Comparison of ENCODE assay signal across 21 cellular contexts in the genomic region with DNA sequence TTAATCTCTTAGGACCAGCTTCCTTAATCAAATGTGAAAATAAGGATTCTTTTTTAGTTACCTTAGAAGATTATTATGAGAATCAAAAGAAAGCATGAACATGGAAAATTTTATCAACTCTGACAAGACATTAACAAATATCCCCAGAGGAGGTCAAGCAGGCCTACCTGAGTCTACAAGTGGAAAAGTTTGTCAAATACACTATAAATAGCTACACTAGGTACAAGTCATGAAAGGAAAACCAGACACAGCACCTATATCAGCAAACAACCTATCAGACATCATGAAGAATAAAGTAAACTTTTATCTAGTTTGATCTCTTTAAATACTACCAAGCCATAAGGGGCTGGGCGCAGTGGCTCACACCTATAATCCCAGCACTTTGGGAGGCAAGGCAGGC.
A peak's percentile ranks its signal among the peaks of the same experiment; 100 is the strongest.
DNase-seq lines count a peak whose midpoint lies in the region; TF ChIP-seq lines count a peak whose summit lies in the region.
"Had no signal": no experiment of that assay in that cellular context is flagged by ENCODE, and none has a peak within 500 bp of the region (broad histone marks: within the 10 kb centered on the region; RNA-seq: fewer than 3 reads in every experiment).

No MANE protein-coding gene starts in this region.

- dilution Hi-C loops in mammary epithelial cell (cut with HindIII; ENCODE audit: low sequenced_read_pairs) = no loop called here

- H3K79me2 ChIP-seq in mammary epithelial cell (ENCODE audit: insufficient read depth, low read length) = no peaks in the 10 kb centered on the region

- H3K4me1 ChIP-seq in mammary epithelial cell (ENCODE audit: insufficient read depth, low read length) (no peaks in the 10 kb centered on the region), endodermal cell (ENCODE audit: control insufficient read depth, insufficient read depth, low read length) (no peaks in the 10 kb centered on the region)
- H3K4me1 ChIP-seq: A549, BE2C, HAP-1 had no signal

- in situ Hi-C loops in mammary epithelial cell (cut with MboI; ENCODE audit: low sequenced_read_pairs in 2 of 2) = loop anchor here in 1 of 2 donors (10.0 kb wide), 1 partner anchor 118 kb away; no protein-coding TSS in a partner anchor

- no peaks in the 10 kb centered on the region for H3K27me3 Mint-ChIP-seq in MCF 10A (ENCODE audit: insufficient read depth, unreplicated experiment)
- no peaks in the 10 kb centered on the region for H3K27me3 Mint-ChIP-seq in mesothelial cell of epicardium (ENCODE audit: low read depth)
- no peaks in the 10 kb centered on the region for H3K27me3 Mint-ChIP-seq in progenitor cell of endocrine pancreas
- no peaks in the 10 kb centered on the region for H3K27me3 Mint-ChIP-seq in endodermal cell (ENCODE audit: insufficient read depth)
- H3K27me3 Mint-ChIP-seq: CD4-positive, alpha-beta T cell; CD8-positive, alpha-beta memory T cell had no signal

- H4K20me1 ChIP-seq in mammary epithelial cell (ENCODE audit: insufficient read depth, low read length) = no peaks in the 10 kb centered on the region
- H4K20me1 ChIP-seq: BLaER1 treated with 17β-estradiol and CSF1 and Interleukin-3, amounts not matched to agents 10 nM and 100 nM had no signal

- BruUV-seq in MCF 10A (replicated peaks; lab: Mats Ljungman, UMichigan) = no TSS peak
- BruUV-seq in mammary epithelial cell (replicated peaks; lab: Mats Ljungman, UMichigan) = no TSS peak

- H3K4me3 Mint-ChIP-seq in MCF 10A (ENCODE audit: unreplicated experiment) = no peak overlapping the region
- H3K4me3 Mint-ChIP-seq in mesothelial cell of epicardium = no peak overlapping the region
- H3K4me3 Mint-ChIP-seq in progenitor cell of endocrine pancreas (ENCODE audit: low read depth) = no peak overlapping the region
- no peak overlapping the region for H3K4me3 Mint-ChIP-seq in endodermal cell
- H3K4me3 Mint-ChIP-seq: CD14-positive monocyte; CD4-positive, alpha-beta T cell; CD8-positive, alpha-beta memory T cell; HFFc6 had no signal

- H3K27me3 ChIP-seq in mammary epithelial cell (ENCODE audit: insufficient read depth, low read length) (no peaks in the 10 kb centered on the region), endodermal cell (ENCODE audit: control insufficient read depth, insufficient read depth, low read length, poor library complexity, severe bottlenecking) (no peaks in the 10 kb centered on the region)
- H3K27me3 ChIP-seq: BE2C; BLaER1 treated with 17β-estradiol and CSF1 and Interleukin-3, amounts not matched to agents 10 nM and 100 nM had no signal

- no peaks in the 10 kb centered on the region for H3K36me3 ChIP-seq in mammary epithelial cell (ENCODE audit: insufficient read depth, low read length)
- no peaks in the 10 kb centered on the region for H3K36me3 ChIP-seq in endodermal cell (ENCODE audit: control insufficient read depth, insufficient read depth, low read length)
- H3K36me3 ChIP-seq: BE2C; BLaER1 treated with 17β-estradiol and CSF1 and Interleukin-3, amounts not matched to agents 10 nM and 100 nM; HAP-1 had no signal

- H3K4me2 ChIP-seq in mammary epithelial cell (ENCODE audit: insufficient read depth, low read depth, low read length) = no peak overlapping the region
- H3K4me2 ChIP-seq: A549; BLaER1 treated with 17β-estradiol and CSF1 and Interleukin-3, amounts not matched to agents 10 nM and 100 nM had no signal

- no peak for TF ChIP-seq CTCF in MCF 10A (IDR thresholded peaks at IDR 0.05; ENCODE audit: unreplicated experiment)
- TF ChIP-seq CTCF in mammary epithelial cell (conservative IDR thresholded peaks at IDR 0.05 in 1 of 2, IDR thresholded peaks at IDR 0.05 in 1 of 2; ENCODE audit: extremely low read depth in 1 of 2, insufficient read depth in 1 of 2, low read depth in 1 of 2, low read length in 2 of 2) = no peak
- no peak for TF ChIP-seq CTCF in mesothelial cell of epicardium (IDR thresholded peaks at IDR 0.05; ENCODE audit: unreplicated experiment)
- no peak for TF ChIP-seq CTCF in progenitor cell of endocrine pancreas (IDR thresholded peaks at IDR 0.05; ENCODE audit: unreplicated experiment)
- no peak for TF ChIP-seq CTCF in endodermal cell (conservative IDR thresholded peaks at IDR 0.05)

- H3K9me3 ChIP-seq in mammary epithelial cell (replicated peaks; ENCODE audit: insufficient read depth, low read length) = no peaks in the 10 kb centered on the region
- H3K9me3 ChIP-seq in endodermal cell (ENCODE audit: control insufficient read depth, low read length) = peaks cover 8% of the 10 kb centered on the region
- H3K9me3 ChIP-seq: A549, BE2C, HAP-1 had no signal

- DNase-seq in MCF 10A (ENCODE audit: unreplicated experiment) = no peak
- no peak for DNase-seq in mammary epithelial cell
- no peak for DNase-seq in mesothelial cell of epicardium (ENCODE audit: low spot score in 2 of 2, unreplicated experiment in 2 of 2)
- DNase-seq in progenitor cell of endocrine pancreas (ENCODE audit: low spot score, unreplicated experiment) = no peak
- no peak for DNase-seq in DMS53 treated with DMSO at 0.1 percent for 48 hours (lab: John Stamatoyannopoulos, UW; ENCODE audit: unreplicated experiment)
- DNase-seq in endodermal cell = no peak
- DNase-seq: 8988T; ACHN; AML-193; BE2C; CD4-positive, alpha-beta T cell; CD8-positive, alpha-beta memory T cell; DMS 273 treated with DMSO at 0.1 percent for 48 hours; DMS79 treated with DMSO at 0.1 percent for 48 hours; GF-D8; GOT3; HFFc6 had no signal

- H3K9me3 Mint-ChIP-seq in MCF 10A (ENCODE audit: unreplicated experiment) = no peaks in the 10 kb centered on the region
- H3K9me3 Mint-ChIP-seq in mesothelial cell of epicardium = peaks cover 11% of the 10 kb centered on the region
- H3K9me3 Mint-ChIP-seq in progenitor cell of endocrine pancreas (ENCODE audit: low read depth) = peaks cover 15% of the 10 kb centered on the region
- H3K9me3 Mint-ChIP-seq in endodermal cell = peaks cover 12% of the 10 kb centered on the region
- H3K9me3 Mint-ChIP-seq: CD4-positive, alpha-beta T cell; HFFc6 had no signal

- H3K27ac ChIP-seq in mammary epithelial cell (ENCODE audit: insufficient read depth, low read depth, low read length) (no peak overlapping the region), endodermal cell (ENCODE audit: low read depth, low read length) (no peak overlapping the region)
- H3K27ac ChIP-seq: A549; BLaER1 treated with 17β-estradiol and CSF1 and Interleukin-3, amounts not matched to agents 10 nM and 100 nM had no signal

- intact Hi-C loops in MCF 10A (cut with micrococcal nuclease) = loop anchor here (5.0 kb wide), 1 partner anchor 125 kb away; the partner anchor contains the start of gene MAGI1
- intact Hi-C loops in mammary epithelial cell (cut with micrococcal nuclease) = loop anchor here (10.0 kb wide), 1 partner anchor 478 kb away; no protein-coding TSS in a partner anchor

- peak overlapping the region; percentile 31 for H3K27ac Mint-ChIP-seq in MCF 10A (ENCODE audit: low read depth, unreplicated experiment)
- peak overlapping the region; percentile 89 for H3K27ac Mint-ChIP-seq in mesothelial cell of epicardium
- peak overlapping the region; percentile 94 for H3K27ac Mint-ChIP-seq in progenitor cell of endocrine pancreas
- no peak overlapping the region for H3K27ac Mint-ChIP-seq in endodermal cell
- H3K27ac Mint-ChIP-seq: CD14-positive monocyte; CD4-positive, alpha-beta T cell; CD8-positive, alpha-beta memory T cell; HFFc6 had no signal

- H3K9ac ChIP-seq in mammary epithelial cell (ENCODE audit: insufficient read depth, low read length) (no peak overlapping the region), endodermal cell (ENCODE audit: extremely low read depth, low read length, poor library complexity, severe bottlenecking) (no peak overlapping the region)
- H3K9ac ChIP-seq: BLaER1 treated with 17β-estradiol and CSF1 and Interleukin-3, amounts not matched to agents 10 nM and 100 nM had no signal

- POLR2A ChIA-PET in MCF 10A (lab: Yijun Ruan, JAX) = no interaction called here

- H2AFZ ChIP-seq in mammary epithelial cell (ENCODE audit: low read depth, low read length) = no peak overlapping the region

- H3K4me1 Mint-ChIP-seq in MCF 10A (ENCODE audit: insufficient read depth, unreplicated experiment) = no peaks in the 10 kb centered on the region
- H3K4me1 Mint-ChIP-seq in mesothelial cell of epicardium = peaks cover 19% of the 10 kb centered on the region
- peaks cover 47% of the 10 kb centered on the region for H3K4me1 Mint-ChIP-seq in progenitor cell of endocrine pancreas (ENCODE audit: low read depth)
- H3K4me1 Mint-ChIP-seq in endodermal cell = peaks cover 21% of the 10 kb centered on the region
- H3K4me1 Mint-ChIP-seq: CD14-positive monocyte; CD8-positive, alpha-beta memory T cell had no signal

- no peak overlapping the region for H3K4me3 ChIP-seq in mammary epithelial cell (replicated peaks in 1 of 3; ENCODE audit: insufficient read depth in 1 of 3, low read depth in 2 of 3, low read length in 3 of 3)
- H3K4me3 ChIP-seq in endodermal cell (ENCODE audit: low read length) = no peak overlapping the region
- H3K4me3 ChIP-seq: A549; BLaER1 treated with 17β-estradiol and CSF1 and Interleukin-3, amounts not matched to agents 10 nM and 100 nM; HAP-1 had no signal

- peaks cover 5% of the 10 kb centered on the region for H3K36me3 Mint-ChIP-seq in MCF 10A (ENCODE audit: insufficient read depth, unreplicated experiment)
- peaks cover 4% of the 10 kb centered on the region for H3K36me3 Mint-ChIP-seq in mesothelial cell of epicardium
- H3K36me3 Mint-ChIP-seq in progenitor cell of endocrine pancreas (ENCODE audit: insufficient read depth) = peaks cover 14% of the 10 kb centered on the region
- H3K36me3 Mint-ChIP-seq in endodermal cell (ENCODE audit: low read depth) = peaks cover 4% of the 10 kb centered on the region
- H3K36me3 Mint-ChIP-seq: CD14-positive monocyte; CD8-positive, alpha-beta memory T cell had no signal

- CTCF ChIA-PET in MCF 10A (lab: Yijun Ruan, JAX) = no interaction called here
- CTCF ChIA-PET in mammary epithelial cell (lab: Charles Lee; ENCODE audit: low non-redundant PET) = interaction anchor here (0.5 kb wide), 1 partner anchor 1379 kb away, joined by 4 read pairs; no protein-coding TSS in a partner anchor

- 100% methylated on average over 1 of the region's 1 CpG for whole genome bisulfite sequencing in mammary epithelial cell (ENCODE audit: low coverage, missing lambda C conversion rate)
- WGBS in endodermal cell (ENCODE audit: insufficient coverage in 1 of 2, insufficient read length in 1 of 2), 2 experiments = 96% methylated on average over 1 of the region's 1 CpG; no CpG with 5 or more reads in 1 of the 2 experiments
